8 cellular contexts compared by ENCODE assay signal in the genomic region with DNA sequence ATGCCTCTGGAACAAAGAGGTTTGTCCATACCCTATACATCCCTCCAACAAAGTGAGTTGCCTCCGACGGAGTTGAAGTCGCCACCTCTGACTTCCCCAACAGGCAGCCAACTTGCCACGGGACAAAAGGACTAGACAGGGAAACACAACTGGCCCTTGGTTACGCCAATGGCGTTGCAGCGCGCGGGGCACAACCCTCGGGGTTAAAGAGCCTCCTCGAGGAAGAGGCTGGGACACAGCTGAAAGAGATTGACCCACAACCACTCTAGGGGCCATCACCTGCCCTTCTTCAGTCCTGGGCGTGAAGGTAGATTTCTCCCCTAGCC. TPM values are rescaled to one million over a fixed set of nuclear protein-coding genes. Genes with fewer than 3 reads are reported as not detected.
DNase-seq lines count a peak whose midpoint lies in the region; ATAC-seq and TF ChIP-seq lines count a peak whose summit lies in the region.

No MANE protein-coding gene starts in this region.

- H3K79me2 ChIP-seq in hepatocyte = peaks cover 75% of the 10 kb centered on the region

- no peaks in the 10 kb centered on the region for H3K27me3 ChIP-seq in hepatocyte
- no peaks in the 10 kb centered on the region for H3K27me3 ChIP-seq in gastrocnemius medialis

- peak overlapping the region; percentile 97 for H3K4me3 ChIP-seq in AG10803 (ENCODE audit: low read length)
- H3K4me3 ChIP-seq in hepatocyte = peak overlapping the region; percentile 81
- peak overlapping the region; percentile 69 to 98 (median 93) for H3K4me3 ChIP-seq in gastrocnemius medialis

- ATAC-seq in GM18499 (IDR thresholded peaks at IDR 0.05; ENCODE audit: insufficient read depth, unreplicated experiment) = peak; percentile 23
- ATAC-seq in HG02938 (IDR thresholded peaks at IDR 0.05; ENCODE audit: unreplicated experiment) = peak; percentile 32
- ATAC-seq in activated naive CD8-positive, alpha-beta T cell treated with anti-CD3 and anti-CD28 coated beads, Interleukin-2, amount 50 U/mL, for 24 hours = peak; percentile 40
- peak; percentile 52 to 53 for ATAC-seq in gastrocnemius medialis

- peak overlapping the region; percentile 99 for H3K27ac Mint-ChIP-seq in activated naive CD8-positive, alpha-beta T cell treated with anti-CD3 and anti-CD28 coated beads, Interleukin-2, amount 50 U/mL, for 24 hours

- peaks cover 59% of the 10 kb centered on the region for H3K4me1 Mint-ChIP-seq in activated naive CD8-positive, alpha-beta T cell treated with anti-CD3 and anti-CD28 coated beads, Interleukin-2, amount 50 U/mL, for 24 hours

- no peak for TF ChIP-seq POLR2A in gastrocnemius medialis (IDR thresholded peaks at IDR 0.05)

- H3K9me2 ChIP-seq in hepatocyte (replicated peaks; ENCODE audit: insufficient read depth) = no peaks in the 10 kb centered on the region

- in situ Hi-C loops in gastrocnemius medialis (cut with MboI; ENCODE audit: low sequenced_read_pairs in 4 of 4) = no loop called here

- H3K27ac ChIP-seq in hepatocyte = peak overlapping the region; percentile 98
- peak overlapping the region; percentile 92 to 99 (median 94) for H3K27ac ChIP-seq in gastrocnemius medialis

- H3K4me1 ChIP-seq in hepatocyte (ENCODE audit: insufficient read depth) = peaks cover 25% of the 10 kb centered on the region
- peaks cover 42 to 53% of the 10 kb centered on the region in 2 donors for H3K4me1 ChIP-seq in gastrocnemius medialis

- H4K20me1 ChIP-seq in hepatocyte (ENCODE audit: insufficient read depth, poor library complexity, severe bottlenecking) = no peaks in the 10 kb centered on the region

- DNase-seq in AG10803 (ENCODE audit: low read depth) = peak; percentile 42
- peak; percentile 53 for DNase-seq in NCI-H510A (lab: John Stamatoyannopoulos, UW)
- DNase-seq in activated naive CD8-positive, alpha-beta T cell treated with anti-CD3 and anti-CD28 coated beads, Interleukin-2, amount 50 U/mL, for 24 hours = peak; percentile 72
- DNase-seq in hepatocyte (ENCODE audit: low spot score) = peak; percentile 59
- DNase-seq in gastrocnemius medialis = peak; percentile 63 to 79
- DNase-seq in globus pallidus (ENCODE audit: low spot score) = no peak

- peaks cover 16% of the 10 kb centered on the region for H3K36me3 Mint-ChIP-seq in activated naive CD8-positive, alpha-beta T cell treated with anti-CD3 and anti-CD28 coated beads, Interleukin-2, amount 50 U/mL, for 24 hours (ENCODE audit: low read depth)

- H3K4me2 ChIP-seq in hepatocyte = peak overlapping the region; percentile 87

- TF ChIP-seq CTCF in AG10803 (conservative IDR thresholded peaks at IDR 0.05; ENCODE audit: low read length) = no peak
- TF ChIP-seq CTCF in hepatocyte (IDR thresholded peaks at IDR 0.05; ENCODE audit: poor library complexity) = no peak
- TF ChIP-seq CTCF in gastrocnemius medialis (IDR thresholded peaks at IDR 0.05 in 4 of 5, conservative IDR thresholded peaks at IDR 0.05 in 1 of 5) = no peak

- intact Hi-C loops in gastrocnemius medialis (cut with DNase I; ENCODE audit: low total_unique reads) = loop anchor here (1.0 to 5.0 kb wide), 4 partner anchors 33 to 144 kb away; partner anchors contain the start of genes ATRAID, MPV17, PPM1G and SLC5A6

- H3K9me3 ChIP-seq in hepatocyte (ENCODE audit: low read depth) (no peaks in the 10 kb centered on the region), gastrocnemius medialis (no peaks in the 10 kb centered on the region)

- H3K27me3 Mint-ChIP-seq in activated naive CD8-positive, alpha-beta T cell treated with anti-CD3 and anti-CD28 coated beads, Interleukin-2, amount 50 U/mL, for 24 hours = no peaks in the 10 kb centered on the region

- peak overlapping the region; percentile 96 for H3K4me3 Mint-ChIP-seq in activated naive CD8-positive, alpha-beta T cell treated with anti-CD3 and anti-CD28 coated beads, Interleukin-2, amount 50 U/mL, for 24 hours

- WGBS in hepatocyte (ENCODE audit: low lambda C conversion rate, missing lambda C conversion rate) = 1% methylated on average over 12 of the region's 12 CpGs

- H3K36me3 ChIP-seq in hepatocyte (replicated peaks; ENCODE audit: insufficient read depth, low read depth) (no peaks in the 10 kb centered on the region), gastrocnemius medialis (no peaks in the 10 kb centered on the region)

- peak overlapping the region; percentile 23 for H2AFZ ChIP-seq in hepatocyte

- no peaks in the 10 kb centered on the region for H3K9me3 Mint-ChIP-seq in activated naive CD8-positive, alpha-beta T cell treated with anti-CD3 and anti-CD28 coated beads, Interleukin-2, amount 50 U/mL, for 24 hours

RNA-seq across cellular contexts. Expression of gene GTF3C2, which starts 0.5 kb away (rescaled TPM):
- total RNA-seq in hepatocyte (51.3 and 53.3 TPM in 2 replicates), gastrocnemius medialis (10 to 100 TPM; 25.3 to 45.6 (median 40.5) TPM)
- 46.8 and 58.0 TPM in 2 replicates for polyA plus RNA-seq in hepatocyte

RNA-seq across cellular contexts. Expression of gene EIF2B4, which starts 14.1 kb away (rescaled TPM):
- 28.0 and 28.7 TPM in 2 replicates for total RNA-seq in hepatocyte
- polyA plus RNA-seq in hepatocyte = 67.5 and 68.7 TPM in 2 replicates
- total RNA-seq in gastrocnemius medialis = 10 to 100 TPM; 50.5 to 57.9 (median 53.8) TPM

RNA-seq across cellular contexts. Expression of gene SNX17, which starts 14.4 kb away (rescaled TPM):
- total RNA-seq in hepatocyte (81.8 and 88.7 TPM in 2 replicates), gastrocnemius medialis (10 to 100 TPM; 47.2 to 91.5 (median 56.3) TPM)
- polyA plus RNA-seq in hepatocyte = 105 and 109 TPM in 2 replicates

RNA-seq across cellular contexts. Expression of gene ZNF513, which starts 24.5 kb away (rescaled TPM):
- total RNA-seq in hepatocyte (16.0 and 20.6 TPM in 2 replicates), gastrocnemius medialis (1 to 10 TPM; 2.0 to 7.6 (median 4.5) TPM)
- 26.1 and 36.4 TPM in 2 replicates for polyA plus RNA-seq in hepatocyte

RNA-seq across cellular contexts. Expression of gene MPV17, which starts 33.1 kb away (rescaled TPM):
- total RNA-seq in hepatocyte = 71.4 and 96.8 TPM in 2 replicates
- 111 and 131 TPM in 2 replicates for polyA plus RNA-seq in hepatocyte
- 10 to 100 TPM in 3 of 4 donors, 1 to 10 TPM in 1; 9.9 to 16.0 (median 11.5) TPM for total RNA-seq in gastrocnemius medialis
